In the genomic region with DNA sequence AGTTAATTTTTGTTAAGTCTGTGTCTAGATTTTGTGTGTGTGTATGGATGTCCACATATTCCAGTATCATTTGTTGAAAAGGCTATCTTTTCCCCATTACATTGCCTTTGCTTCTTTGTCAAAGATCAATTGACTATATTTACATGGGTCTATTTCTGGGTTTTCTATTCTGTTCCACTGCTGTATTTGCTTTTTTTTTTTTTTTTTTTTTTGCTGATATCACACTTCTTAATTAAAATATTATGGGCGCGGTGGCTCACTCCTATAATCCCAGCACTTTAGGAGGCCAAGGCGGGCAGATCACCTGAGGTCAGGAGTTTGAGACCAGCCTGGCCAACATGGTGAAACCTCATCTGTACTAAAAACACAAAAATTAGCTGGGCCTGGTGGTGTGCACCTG, we compare ENCODE assay signal across 6 cellular contexts. TPM values are rescaled to one million over a fixed set of nuclear protein-coding genes. Genes with fewer than 3 reads are reported as not detected.
DNase-seq lines count a peak whose midpoint lies in the region; ATAC-seq, FAIRE-seq and TF ChIP-seq lines count a peak whose summit lies in the region.
"Not testable (repeated sequence)": the region's sequence is repeated elsewhere in the genome, so short reads cannot be mapped to it uniquely, and the experiment has no call there.

No MANE protein-coding gene starts in this region.

- H4K5ac ChIP-seq in IMR-90 (ENCODE audit: low read depth, low read length) = not testable (repeated sequence)

- FAIRE-seq in K562 (lab: Jason Lieb, UNC) = not testable (repeated sequence)

- H2BK15ac ChIP-seq in IMR-90 (ENCODE audit: low read depth, low read length) = not testable (repeated sequence)

- not testable (repeated sequence) for H2AK9ac ChIP-seq in IMR-90 (replicated peaks; ENCODE audit: low read depth, low read length, poor library complexity)

- POLR2A ChIA-PET in IMR-90 (lab: Charles Lee; ENCODE audit: unreplicated experiment) = not testable (repeated sequence)
- POLR2A ChIA-PET in K562 (lab: Yijun Ruan, JAX) = interaction anchor here (1.8 kb wide), 1 partner anchor 15 kb away, joined by 7 read pairs; no protein-coding TSS in a partner anchor

- TF ChIP-seq RAD21 in IMR-90 (IDR thresholded peaks at IDR 0.05; ENCODE audit: low read length); K562 (CRISPR knock-in tag; conservative IDR thresholded peaks at IDR 0.05 in 1 of 2, IDR thresholded peaks at IDR 0.05 in 1 of 2): not testable (repeated sequence)

- not testable (repeated sequence) for H3K14ac ChIP-seq in IMR-90 (replicated peaks; ENCODE audit: low read depth, low read length)

- WGBS in IMR-90 (ENCODE audit: extremely low coverage in 2 of 2, insufficient read length in 1 of 2), 2 experiments = no CpG with 5 or more reads among the region's 3 CpGs
- WGBS in K562 (ENCODE audit: insufficient coverage, low coverage, missing lambda C conversion rate) = 67% methylated on average over 1 of the region's 3 CpGs
- WGBS in spleen, 5 donors = 93 to 100% (median 97%) methylated on average over 3 of the region's 3 CpGs

- H3K27ac ChIP-seq in IMR-90 (ENCODE audit: insufficient read depth, low read length); K562 (ENCODE audit: extremely low read depth, low read depth, low read length): not testable (repeated sequence)
- H3K27ac ChIP-seq in VCaP (peak overlapping the region; percentile 21), neutrophil (peak overlapping the region; percentile 87), spleen (peak overlapping the region in 5 of 8 donors; percentile 18 to 84 (median 80))

- not testable (repeated sequence) for H2AK5ac ChIP-seq in IMR-90 (ENCODE audit: low read depth, low read length)

- H3K4me3 ChIP-seq in IMR-90 (ENCODE audit: insufficient read depth, low read depth, low read length); K562; neutrophil (ENCODE audit: low read depth in 1 of 2, low read length in 1 of 2); spleen: not testable (repeated sequence)

- not testable (repeated sequence) for H3K79me2 ChIP-seq in K562 (ENCODE audit: control insufficient read depth, insufficient read depth, low read length)

- CTCF ChIA-PET in IMR-90 (lab: Yijun Ruan, JAX) = interaction anchor here (0.7 kb wide), 1 partner anchor 329 kb away, joined by 3 read pairs; no protein-coding TSS in a partner anchor
- CTCF ChIA-PET in K562 (lab: Yijun Ruan, JAX; ENCODE audit: low intra/inter-chr PET ratio) = not testable (repeated sequence)

- H3K79me1 ChIP-seq in IMR-90 (ENCODE audit: low read depth in 1 of 2, low read length in 2 of 2) = not testable (repeated sequence)

- peaks cover 18% of the 10 kb centered on the region for H3K4me1 Mint-ChIP-seq in CD14-positive monocyte

- TF ChIP-seq POLR2A in IMR-90 (IDR thresholded peaks at IDR 0.05; ENCODE audit: low read depth, low read length); K562 (conservative IDR thresholded peaks at IDR 0.05); spleen (IDR thresholded peaks at IDR 0.05): not testable (repeated sequence)

- not testable (repeated sequence) for TF ChIP-seq CTCF in CD14-positive monocyte (IDR thresholded peaks at IDR 0.05); IMR-90 (conservative IDR thresholded peaks at IDR 0.05; ENCODE audit: low read depth, low read length); VCaP (conservative IDR thresholded peaks at IDR 0.05); K562 (IDR thresholded peaks at IDR 0.05 in 2 of 3, conservative IDR thresholded peaks at IDR 0.05 in 1 of 3; ENCODE audit: insufficient read depth in 2 of 3, low read depth in 1 of 3, low read length in 3 of 3); neutrophil (IDR thresholded peaks at IDR 0.05); spleen (IDR thresholded peaks at IDR 0.05 in 8 of 11, conservative IDR thresholded peaks at IDR 0.05 in 3 of 11)

- H3K27me3 ChIP-seq in IMR-90 (ENCODE audit: control insufficient read depth, insufficient read depth, low read length); K562 (ENCODE audit: control insufficient read depth in 2 of 2, insufficient read depth in 2 of 2, low read length in 2 of 2); neutrophil; spleen (replicated peaks in 1 of 7): not testable (repeated sequence)

- not testable (repeated sequence) for H3K23ac ChIP-seq in IMR-90 (ENCODE audit: low read depth, low read length)

- not testable (repeated sequence) for DNase-seq in CD14-positive monocyte (ENCODE audit: low spot score); IMR-90; K562 (ENCODE audit: extremely low read depth in 1 of 4, low spot score in 3 of 4); spleen

- BruUV-seq in IMR-90 (replicated peaks; lab: Mats Ljungman, UMichigan); K562 (replicated peaks; lab: Mats Ljungman, UMichigan): not testable (repeated sequence)

- not testable (repeated sequence) for H4K8ac ChIP-seq in IMR-90 (ENCODE audit: low read depth in 2 of 2, low read length in 2 of 2)

- H4K91ac ChIP-seq in IMR-90 (ENCODE audit: insufficient read depth, low read depth, low read length) = not testable (repeated sequence)

- H2BK120ac ChIP-seq in IMR-90 (ENCODE audit: low read depth, low read length) = not testable (repeated sequence)

- not testable (repeated sequence) for H3K4me2 ChIP-seq in IMR-90 (ENCODE audit: low read depth, low read length); K562 (ENCODE audit: insufficient read depth, low read length)

- not testable (repeated sequence) for H3K4me1 ChIP-seq in IMR-90 (ENCODE audit: control insufficient read depth, insufficient read depth, low read length); K562 (replicated peaks in 1 of 2; ENCODE audit: control insufficient read depth in 2 of 2, insufficient read depth in 2 of 2, low read length in 2 of 2); spleen
- H3K4me1 ChIP-seq in neutrophil (ENCODE audit: control insufficient read depth in 1 of 2, insufficient read depth in 1 of 2, low read depth in 1 of 2, low read length in 1 of 2) = peaks cover 65 to 77% of the 10 kb centered on the region in 2 experiments

- H3K9me3 Mint-ChIP-seq in CD14-positive monocyte = peaks cover 0 to 10% (median 2%) of the 10 kb centered on the region in 7 donors

- not testable (repeated sequence) for H3K36me3 ChIP-seq in IMR-90 (ENCODE audit: control insufficient read depth, insufficient read depth, low read length); K562 (ENCODE audit: control insufficient read depth, insufficient read depth, low read length); neutrophil; spleen

- TF ChIP-seq EP300 in K562 (IDR thresholded peaks at IDR 0.05; ENCODE audit: low read length) = not testable (repeated sequence)

- peak overlapping the region in 6 of 7 donors; percentile 33 to 76 (median 58) for H3K27ac Mint-ChIP-seq in CD14-positive monocyte

- not testable (repeated sequence) for H2BK20ac ChIP-seq in IMR-90 (ENCODE audit: low read depth, low read length)

- not testable (repeated sequence) for H3K9me1 ChIP-seq in IMR-90 (ENCODE audit: insufficient read depth, low read length); K562 (ENCODE audit: control insufficient read depth, insufficient read depth, low read length)

- H3K18ac ChIP-seq in IMR-90 (ENCODE audit: low read depth, low read length) = not testable (repeated sequence)

- H3K56ac ChIP-seq in IMR-90 (ENCODE audit: extremely low read depth, insufficient read depth, low read length) = not testable (repeated sequence)

- in situ Hi-C loops in IMR-90 (cut with MboI; ENCODE audit: low sequenced_read_pairs); K562 (cut with MboI): not testable (repeated sequence)

- H3K36me3 Mint-ChIP-seq in CD14-positive monocyte = not testable (repeated sequence)

- intact Hi-C loops in CD14-positive monocyte (cut with micrococcal nuclease) = loop anchor here in 1 of 2 donors (10.0 kb wide), 1 partner anchor 60 kb away; no protein-coding TSS in a partner anchor
- intact Hi-C loops in IMR-90 (cut with micrococcal nuclease); K562 (cut with micrococcal nuclease); spleen (cut with DNase I; ENCODE audit: low total_unique reads): not testable (repeated sequence)

- dilution Hi-C loops in IMR-90 (cut with HindIII; ENCODE audit: low sequenced_read_pairs, unreplicated experiment) = not testable (repeated sequence)

- H4K20me1 ChIP-seq in IMR-90 (ENCODE audit: insufficient read depth, low read length); K562 (replicated peaks; ENCODE audit: control insufficient read depth, insufficient read depth, low read length): not testable (repeated sequence)

- not testable (repeated sequence) for H3K9ac ChIP-seq in IMR-90 (ENCODE audit: low read depth, low read length); K562 (ENCODE audit: insufficient read depth in 1 of 2, low read depth in 2 of 2, low read length in 2 of 2)

- H3K27me3 Mint-ChIP-seq in CD14-positive monocyte (ENCODE audit: low read depth in 3 of 3) = not testable (repeated sequence)

- H3K9me3 ChIP-seq in IMR-90 (ENCODE audit: control insufficient read depth, insufficient read depth, low read length); K562 (replicated peaks; ENCODE audit: control insufficient read depth, insufficient read depth, low read depth, low read length); neutrophil; spleen: not testable (repeated sequence)

- H3K4ac ChIP-seq in IMR-90 (ENCODE audit: low read depth, low read length) = not testable (repeated sequence)

- not testable (repeated sequence) for H2BK5ac ChIP-seq in IMR-90 (ENCODE audit: low read depth, low read length, poor library complexity, severe bottlenecking)

- H2AFZ ChIP-seq in IMR-90 (replicated peaks; ENCODE audit: low read length, poor library complexity); K562 (ENCODE audit: low read depth, low read length): not testable (repeated sequence)

- H3K4me3 Mint-ChIP-seq in CD14-positive monocyte = not testable (repeated sequence)

- not testable (repeated sequence) for ATAC-seq in IMR-90 (ENCODE audit: low read depth); K562

RNA-seq across cellular contexts. Expression of a gene that starts 36.7 kb away (rescaled TPM):
- 100 to 1,000 TPM in 1 of 2 donors, 10 to 100 TPM in 1; 57.3 to 100 TPM for polyA plus RNA-seq in CD14-positive monocyte
- total RNA-seq in IMR-90 (2012; rRNA removed) = 101 and 131 TPM in 2 replicates
- 70.9 and 72.2 TPM in 2 replicates for polyA plus RNA-seq in IMR-90 (2012; rRNA removed)
- polyA plus RNA-seq in IMR-90 (2012; cell fraction: cytosol; rRNA removed) = 28.3 and 36.9 TPM in 2 replicates
- 83.2 and 150 TPM in 2 replicates for polyA plus RNA-seq in IMR-90 (2012; cell fraction: nucleus; rRNA removed; ENCODE audit: low replicate concordance)
- 167 and 223 TPM in 2 replicates for total RNA-seq in K562 (2011; cell fraction: chromatin; rRNA removed; ENCODE audit: low replicate concordance)
- total RNA-seq in K562 (2011; cell fraction: nucleolus; rRNA removed) = 128 and 132 TPM in 2 replicates
- total RNA-seq in K562 (2011; cell fraction: nucleoplasm; rRNA removed) = 127 and 128 TPM in 2 replicates
- total RNA-seq in K562 (2014; rRNA removed) = 48.0 and 53.6 TPM in 2 replicates
- total RNA-seq in K562 (2014; rRNA removed; fragmentation: Illumina TruSeq; extraction: Trizol) = 60.2 and 63.6 TPM in 2 replicates
- total RNA-seq in K562 (2015; rRNA removed; fragmentation: Illumina TruSeq; extraction: Trizol) = 66.2 and 68.0 TPM in 2 replicates
- total RNA-seq in K562 (2021) = 94.2 and 96.9 TPM in 2 replicates
- polyA plus RNA-seq in K562 (2011; rRNA removed) = 117 and 123 TPM in 2 replicates
- 62.0 and 83.9 TPM in 2 replicates for polyA plus RNA-seq in K562 (2011; cell fraction: cytosol; rRNA removed)
- 176 and 229 TPM in 2 replicates for polyA plus RNA-seq in K562 (2011; cell fraction: nucleus; rRNA removed)
- polyA plus RNA-seq in K562 (2012) = 45.6 and 52.9 TPM in 2 replicates
- 67.0 and 75.9 TPM in 2 replicates for polyA plus RNA-seq in K562 (2014; fragmentation: Illumina TruSeq; extraction: Trizol)
- polyA plus RNA-seq in K562 (2014; fragmentation: Nextera tagmentation; extraction: Ambion mirVana) = 10 to 100 TPM; 30.1 to 41.2 TPM
- 46.3 and 51.3 TPM in 2 replicates for polyA plus RNA-seq in K562 (2014; rRNA removed)
- polyA minus RNA-seq in K562 (2011; rRNA and poly(A)+ RNA removed) = 157 and 202 TPM in 2 replicates
- 61.0 and 68.0 TPM in 2 replicates for polyA minus RNA-seq in K562 (2011; cell fraction: cytosol; rRNA and poly(A)+ RNA removed)
- 58.7 and 108 TPM in 2 replicates for polyA minus RNA-seq in K562 (2011; cell fraction: nucleus; rRNA and poly(A)+ RNA removed)
- total RNA-seq in spleen = 100 to 1,000 TPM; 218 to 249 (median 229) TPM
- 10 to 100 TPM; 25.6 to 61.3 (median 29.4) TPM for polyA plus RNA-seq in spleen
